ENCODE assay signal across 16 cellular contexts in genomic region chr5:148559461-148559860, GRCh38.
A peak's percentile ranks its signal among the peaks of the same experiment; 100 is the strongest.
DNase-seq lines count a peak whose midpoint lies in the region; ATAC-seq, FAIRE-seq and TF ChIP-seq lines count a peak whose summit lies in the region.
"Had no signal": no experiment of that assay in that cellular context is flagged by ENCODE, and none has a peak within 500 bp of the region (broad histone marks: within the 10 kb centered on the region; RNA-seq: fewer than 3 reads in every experiment).

No MANE protein-coding gene starts in this region.

- H4K20me1 ChIP-seq in mammary epithelial cell (ENCODE audit: insufficient read depth, low read length) (no peaks in the 10 kb centered on the region), K562 (replicated peaks; ENCODE audit: control insufficient read depth, insufficient read depth, low read length) (no peaks in the 10 kb centered on the region)

- H3K4me2 ChIP-seq in mammary epithelial cell (ENCODE audit: insufficient read depth, low read depth, low read length): no peak overlapping the region
- no peak overlapping the region for H3K4me2 ChIP-seq in K562 (ENCODE audit: insufficient read depth, low read length)

- no peak overlapping the region for H3K4me3 ChIP-seq in mammary epithelial cell (replicated peaks in 1 of 3; ENCODE audit: insufficient read depth in 1 of 3, low read depth in 2 of 3, low read length in 3 of 3)
- no peak overlapping the region for H3K4me3 ChIP-seq in K562
- no peak overlapping the region for H3K4me3 ChIP-seq in mucosa of descending colon
- H3K4me3 ChIP-seq in transverse colon: no peak overlapping the region
- no peak overlapping the region for H3K4me3 ChIP-seq in vagina
- H3K4me3 ChIP-seq: SJCRH30 had no signal

- DNase-seq in MCF 10A (ENCODE audit: unreplicated experiment) (peak; percentile 41), mammary epithelial cell (no peak), K562 (ENCODE audit: extremely low read depth in 1 of 4, low spot score in 3 of 4) (peak in 1 of 4 experiments; percentile 9), mucosa of descending colon (peak; percentile 38 to 58 (median 41)), transverse colon (peak; percentile 62), vagina (ENCODE audit: extremely low spot score in 2 of 2) (no peak), GM10248 (ENCODE audit: extremely low spot score) (no peak), Right ventricle myocardium superior (no peak)
- DNase-seq: CD4-positive, alpha-beta memory T cell; H9; NCI-H1417 treated with DMSO at 0.1 percent for 48 hours; NCI-H446 treated with DMSO at 0.1 percent for 48 hours; SJCRH30 had no signal

- FAIRE-seq in K562 (lab: Jason Lieb, UNC): no peak
- FAIRE-seq: D721Med, HepG2 had no signal

- no peak overlapping the region for H3K27ac Mint-ChIP-seq in MCF 10A (ENCODE audit: low read depth, unreplicated experiment)
- H3K27ac Mint-ChIP-seq: B cell; CD4-positive, alpha-beta memory T cell; H9 had no signal

- H3K4me3 Mint-ChIP-seq in MCF 10A (ENCODE audit: unreplicated experiment): no peak overlapping the region
- H3K4me3 Mint-ChIP-seq: B cell; CD4-positive, alpha-beta memory T cell; H9 had no signal

- TF ChIP-seq POLR2A in K562 (conservative IDR thresholded peaks at IDR 0.05) (no peak), transverse colon (IDR thresholded peaks at IDR 0.05) (no peak), vagina (IDR thresholded peaks at IDR 0.05) (no peak)

- H3K36me3 ChIP-seq in mammary epithelial cell (ENCODE audit: insufficient read depth, low read length): no peaks in the 10 kb centered on the region
- no peaks in the 10 kb centered on the region for H3K36me3 ChIP-seq in K562 (ENCODE audit: control insufficient read depth, insufficient read depth, low read length)
- H3K36me3 ChIP-seq in mucosa of descending colon (ENCODE audit: low read depth): no peaks in the 10 kb centered on the region
- no peaks in the 10 kb centered on the region for H3K36me3 ChIP-seq in transverse colon
- no peaks in the 10 kb centered on the region for H3K36me3 ChIP-seq in vagina
- H3K36me3 ChIP-seq: SJCRH30 had no signal

- H3K9me1 ChIP-seq in K562 (ENCODE audit: control insufficient read depth, insufficient read depth, low read length): no peaks in the 10 kb centered on the region

- intact Hi-C loops in MCF 10A (cut with micrococcal nuclease) (no loop called here), mammary epithelial cell (cut with micrococcal nuclease) (no loop called here), K562 (cut with micrococcal nuclease) (no loop called here), mucosa of descending colon (cut with DNase I, micrococcal nuclease) (no loop called here), transverse colon (cut with DNase I; ENCODE audit: low total_unique reads) (no loop called here), vagina (cut with DNase I) (no loop called here), Right ventricle myocardium superior (cut with DNase I) (no loop called here)

- H3K27me3 Mint-ChIP-seq in MCF 10A (ENCODE audit: insufficient read depth, unreplicated experiment): no peaks in the 10 kb centered on the region

- in situ Hi-C loops in mammary epithelial cell (cut with MboI; ENCODE audit: low sequenced_read_pairs in 2 of 2) (no loop called here), K562 (cut with MboI) (no loop called here), transverse colon (cut with MboI; ENCODE audit: low pct_ligation_motif_present in 1 of 4, low pct_unique_long_range_greater_than_20kb in 1 of 4, low sequenced_read_pairs in 3 of 4) (no loop called here)

- H3K9me3 Mint-ChIP-seq in MCF 10A (ENCODE audit: unreplicated experiment): no peaks in the 10 kb centered on the region
- H3K9me3 Mint-ChIP-seq: H9 had no signal

- TF ChIP-seq EP300 in K562 (IDR thresholded peaks at IDR 0.05; ENCODE audit: low read length) (no peak), transverse colon (IDR thresholded peaks at IDR 0.05; ENCODE audit: low read depth) (no peak)

- H3K36me3 Mint-ChIP-seq in MCF 10A (ENCODE audit: insufficient read depth, unreplicated experiment): no peaks in the 10 kb centered on the region
- H3K36me3 Mint-ChIP-seq: CD4-positive, alpha-beta memory T cell had no signal

- CTCF ChIA-PET in MCF 10A (lab: Yijun Ruan, JAX): interaction anchor here (1.1 kb wide), 1 partner anchor 28 kb away, joined by 3 read pairs; no protein-coding TSS in a partner anchor
- CTCF ChIA-PET in mammary epithelial cell (lab: Charles Lee; ENCODE audit: low non-redundant PET): no interaction called here
- CTCF ChIA-PET in K562 (lab: Yijun Ruan, JAX; ENCODE audit: low intra/inter-chr PET ratio): no interaction called here
- CTCF ChIA-PET in GM10248 (lab: Yijun Ruan, JAX): no interaction called here

- WGBS in mammary epithelial cell (ENCODE audit: low coverage, missing lambda C conversion rate): 3% methylated on average over 4 of the region's 4 CpGs
- WGBS in K562 (ENCODE audit: insufficient coverage, low coverage, missing lambda C conversion rate): 6% methylated on average over 4 of the region's 4 CpGs
- 30 to 40% methylated on average over 3 to 4 of the region's 4 CpGs for WGBS in transverse colon (ENCODE audit: low coverage in 1 of 2), 2 donors

- peaks cover 16% of the 10 kb centered on the region for H3K4me1 Mint-ChIP-seq in MCF 10A (ENCODE audit: insufficient read depth, unreplicated experiment)
- H3K4me1 Mint-ChIP-seq: B cell; CD4-positive, alpha-beta memory T cell had no signal

- TF ChIP-seq CTCF in MCF 10A (IDR thresholded peaks at IDR 0.05; ENCODE audit: unreplicated experiment) (no peak), mammary epithelial cell (conservative IDR thresholded peaks at IDR 0.05 in 1 of 2, IDR thresholded peaks at IDR 0.05 in 1 of 2; ENCODE audit: extremely low read depth in 1 of 2, insufficient read depth in 1 of 2, low read depth in 1 of 2, low read length in 2 of 2) (no peak), K562 (IDR thresholded peaks at IDR 0.05 in 2 of 3, conservative IDR thresholded peaks at IDR 0.05 in 1 of 3; ENCODE audit: insufficient read depth in 2 of 3, low read depth in 1 of 3, low read length in 3 of 3) (no peak), mucosa of descending colon (IDR thresholded peaks at IDR 0.05) (no peak), transverse colon (IDR thresholded peaks at IDR 0.05) (no peak), vagina (IDR thresholded peaks at IDR 0.05) (no peak), GM10248 (IDR thresholded peaks at IDR 0.05; ENCODE audit: control extremely low read depth, extremely low read depth, low read depth, missing control alignments) (no peak)

- no peak for ATAC-seq in K562
- peak; percentile 58 for ATAC-seq in mucosa of descending colon
- ATAC-seq in Right ventricle myocardium superior (ENCODE audit: poor library complexity): no peak
- ATAC-seq: HepG2 had no signal

- dilution Hi-C loops in mammary epithelial cell (cut with HindIII; ENCODE audit: low sequenced_read_pairs): no loop called here

- no peak for TF ChIP-seq RAD21 in K562 (CRISPR knock-in tag; conservative IDR thresholded peaks at IDR 0.05 in 1 of 2, IDR thresholded peaks at IDR 0.05 in 1 of 2)

- H2AFZ ChIP-seq in mammary epithelial cell (ENCODE audit: low read depth, low read length) (no peak overlapping the region), K562 (ENCODE audit: low read depth, low read length) (no peak overlapping the region; the same call in 1 of the 2 replicates)

- H3K4me1 ChIP-seq in mammary epithelial cell (ENCODE audit: insufficient read depth, low read length) (peaks cover 15% of the 10 kb centered on the region), K562 (replicated peaks in 1 of 2; ENCODE audit: control insufficient read depth in 2 of 2, insufficient read depth in 2 of 2, low read length in 2 of 2) (no peaks in the 10 kb centered on the region; a peak in 1 of 5 replicates), mucosa of descending colon (ENCODE audit: low read depth) (no peaks in the 10 kb centered on the region), transverse colon (peaks cover 0 to 19% (median 8%) of the 10 kb centered on the region in 4 donors), vagina (no peaks in the 10 kb centered on the region)
- H3K4me1 ChIP-seq: SJCRH30 had no signal

- H3K27ac ChIP-seq in mammary epithelial cell (ENCODE audit: insufficient read depth, low read depth, low read length) (no peak overlapping the region), K562 (ENCODE audit: extremely low read depth, low read depth, low read length) (no peak overlapping the region), transverse colon (no peak overlapping the region), vagina (no peak overlapping the region)
- H3K27ac ChIP-seq: SJCRH30 had no signal

- H3K79me2 ChIP-seq in mammary epithelial cell (ENCODE audit: insufficient read depth, low read length) (no peaks in the 10 kb centered on the region), K562 (ENCODE audit: control insufficient read depth, insufficient read depth, low read length) (no peaks in the 10 kb centered on the region)

- no peaks in the 10 kb centered on the region for H3K9me3 ChIP-seq in mammary epithelial cell (replicated peaks; ENCODE audit: insufficient read depth, low read length)
- no peaks in the 10 kb centered on the region for H3K9me3 ChIP-seq in K562 (replicated peaks; ENCODE audit: control insufficient read depth, insufficient read depth, low read depth, low read length)
- H3K9me3 ChIP-seq in mucosa of descending colon: no peaks in the 10 kb centered on the region
- H3K9me3 ChIP-seq in transverse colon: no peaks in the 10 kb centered on the region
- no peaks in the 10 kb centered on the region for H3K9me3 ChIP-seq in vagina
- H3K9me3 ChIP-seq: SJCRH30 had no signal

- no peaks in the 10 kb centered on the region for H3K27me3 ChIP-seq in mammary epithelial cell (ENCODE audit: insufficient read depth, low read length)
- H3K27me3 ChIP-seq in K562 (ENCODE audit: control insufficient read depth in 2 of 2, insufficient read depth in 2 of 2, low read length in 2 of 2): no peaks in the 10 kb centered on the region
- no peaks in the 10 kb centered on the region for H3K27me3 ChIP-seq in transverse colon
- no peaks in the 10 kb centered on the region for H3K27me3 ChIP-seq in vagina
- H3K27me3 ChIP-seq: SJCRH30 had no signal

- POLR2A ChIA-PET in MCF 10A (lab: Yijun Ruan, JAX): interaction anchor here (0.7 kb wide), 1 partner anchor 35 kb away, joined by 3 read pairs; no protein-coding TSS in a partner anchor
- POLR2A ChIA-PET in K562 (lab: Yijun Ruan, JAX): no interaction called here
- POLR2A ChIA-PET in GM10248 (lab: Yijun Ruan, JAX): no interaction called here

- BruUV-seq in MCF 10A (replicated peaks; lab: Mats Ljungman, UMichigan) (no TSS peak), mammary epithelial cell (replicated peaks; lab: Mats Ljungman, UMichigan) (no TSS peak), K562 (replicated peaks; lab: Mats Ljungman, UMichigan) (no TSS peak)

- H3K9ac ChIP-seq in mammary epithelial cell (ENCODE audit: insufficient read depth, low read length): no peak overlapping the region
- no peak overlapping the region for H3K9ac ChIP-seq in K562 (ENCODE audit: insufficient read depth in 1 of 2, low read depth in 2 of 2, low read length in 2 of 2)

TF ChIP-seq in K562, 482 proteins besides CTCF, POLR2A, EP300 and RAD21 (continues in another document):
- TF ChIP-seq SOX6 (IDR thresholded peaks at IDR 0.05): 0 out of 2 replicates have a peak, but pooled peaks have one; percentile 15

Comparison
In these comparisons a context has a peak if more than half of its experiments do, and no peak if none do; other contexts are left out.
1. DNase-seq: peak in MCF 10A (single experiment), mucosa of descending colon (3 of 3) and transverse colon (single experiment); none in mammary epithelial cell (single experiment), vagina (0 of 2), GM10248 (single experiment) and Right ventricle myocardium superior (single experiment).